In the genomic region with DNA sequence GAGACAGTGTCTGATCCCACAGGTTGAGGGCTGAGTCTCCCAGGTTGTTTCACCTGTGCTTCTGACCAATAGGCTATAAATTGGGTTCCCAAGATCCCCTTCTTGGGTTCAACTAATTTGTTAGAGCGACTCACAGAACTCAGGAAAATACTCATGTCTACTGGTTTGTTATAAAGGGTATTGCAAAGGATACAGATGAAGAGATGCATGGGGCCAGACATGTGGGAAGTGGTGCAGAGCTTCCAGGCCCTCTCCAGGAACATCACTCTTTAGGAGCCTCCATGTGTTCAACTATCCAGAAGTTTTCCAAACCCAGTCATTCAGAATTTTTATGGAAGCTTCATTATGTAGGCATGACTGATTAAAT, we compare ENCODE assay signal across 1 cellular context.
A peak's percentile ranks its signal among the peaks of the same experiment; 100 is the strongest.
TF ChIP-seq lines count a peak whose summit lies in the region.

No MANE protein-coding gene starts in this region.

TF ChIP-seq in K562, 482 proteins besides CTCF, POLR2A, EP300 and RAD21:
- TF ChIP-seq PPARD (CRISPR knock-in tag; IDR thresholded peaks at IDR 0.05) (peak; percentile 38; the same call in 1 of the 2 replicates), GTF2E2 (tag; IDR thresholded peaks at IDR 0.05) (no peak), SAFB2 (IDR thresholded peaks at IDR 0.05; ENCODE audit: borderline replicate concordance, low read depth, low read length, severe bottlenecking) (no peak), IFI16 (CRISPR knock-in tag; IDR thresholded peaks at IDR 0.05) (0 out of 2 replicates have a peak, but pooled peaks have one; percentile 65)
- TF ChIP-seq, protein P1, sequence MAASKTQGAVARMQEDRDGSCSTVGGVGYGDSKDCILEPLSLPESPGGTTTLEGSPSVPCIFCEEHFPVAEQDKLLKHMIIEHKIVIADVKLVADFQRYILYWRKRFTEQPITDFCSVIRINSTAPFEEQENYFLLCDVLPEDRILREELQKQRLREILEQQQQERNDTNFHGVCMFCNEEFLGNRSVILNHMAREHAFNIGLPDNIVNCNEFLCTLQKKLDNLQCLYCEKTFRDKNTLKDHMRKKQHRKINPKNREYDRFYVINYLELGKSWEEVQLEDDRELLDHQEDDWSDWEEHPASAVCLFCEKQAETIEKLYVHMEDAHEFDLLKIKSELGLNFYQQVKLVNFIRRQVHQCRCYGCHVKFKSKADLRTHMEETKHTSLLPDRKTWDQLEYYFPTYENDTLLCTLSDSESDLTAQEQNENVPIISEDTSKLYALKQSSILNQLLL (CRISPR knock-in tag; IDR thresholded peaks at IDR 0.05; ENCODE audit: borderline replicate concordance) = 0 out of 2 replicates have a peak, but pooled peaks have one; percentile 59
